In genomic region chr1:151898519-151898991, GRCh38 we compare ENCODE assay signal across 11 cellular contexts. TPM values are rescaled to one million over a fixed set of nuclear protein-coding genes. Genes with fewer than 3 reads are reported as not detected.
DNase-seq lines count a peak whose midpoint lies in the region; ATAC-seq, FAIRE-seq and TF ChIP-seq lines count a peak whose summit lies in the region.
"Had no signal": no experiment of that assay in that cellular context is flagged by ENCODE, and none has a peak within 500 bp of the region (broad histone marks: within the 10 kb centered on the region; RNA-seq: fewer than 3 reads in every experiment).

No MANE protein-coding gene starts in this region.

- no peak overlapping the region for H3K23ac ChIP-seq in trophoblast cell (ENCODE audit: low read length)

- no peak overlapping the region for H4K12ac ChIP-seq in trophoblast cell (ENCODE audit: low read depth, low read length)

- H3K14ac ChIP-seq in trophoblast cell (ENCODE audit: low read length): no peak overlapping the region

- H3K18ac ChIP-seq in trophoblast cell (ENCODE audit: low read length): no peak overlapping the region

- peak; percentile 39; the same call in 2 of the 3 replicates for ATAC-seq in K562
- no peak for ATAC-seq in HG03571 (IDR thresholded peaks at IDR 0.05; ENCODE audit: unreplicated experiment)

- 66% methylated on average over 2 of the region's 2 CpGs for WGBS in K562 (ENCODE audit: insufficient coverage, low coverage, missing lambda C conversion rate)
- no CpG with 5 or more reads among the region's 2 CpGs for WGBS in trophoblast cell (ENCODE audit: extremely low coverage, insufficient coverage, insufficient read length)

- H3K27ac ChIP-seq in K562 (ENCODE audit: extremely low read depth, low read depth, low read length): peak overlapping the region; percentile 5; the same call in 1 of the 3 replicates
- no peak overlapping the region for H3K27ac ChIP-seq in trophoblast cell (ENCODE audit: low read depth, low read length)
- no peak overlapping the region for H3K27ac ChIP-seq in tibial artery
- H3K27ac ChIP-seq: cardiac muscle cell had no signal

- intact Hi-C loops in K562 (cut with micrococcal nuclease) (no loop called here), tibial artery (cut with DNase I; ENCODE audit: low total_unique reads) (no loop called here)

- in situ Hi-C loops in K562 (cut with MboI): no loop called here

- no peaks in the 10 kb centered on the region for H3K27me3 ChIP-seq in Loucy (ENCODE audit: insufficient read depth, low read length, poor library complexity, severe bottlenecking)
- H3K27me3 ChIP-seq in K562 (ENCODE audit: control insufficient read depth in 2 of 2, insufficient read depth in 2 of 2, low read length in 2 of 2): no peaks in the 10 kb centered on the region
- H3K27me3 ChIP-seq in trophoblast cell (ENCODE audit: insufficient read depth, low read length): no peaks in the 10 kb centered on the region
- no peaks in the 10 kb centered on the region for H3K27me3 ChIP-seq in tibial artery
- H3K27me3 ChIP-seq: cardiac muscle cell, heart right ventricle had no signal

- no peak overlapping the region for H2BK12ac ChIP-seq in trophoblast cell (ENCODE audit: low read length)

- H2BK120ac ChIP-seq in trophoblast cell (ENCODE audit: insufficient read depth, low read length, poor library complexity): no peak overlapping the region

- H3K9me2 ChIP-seq in Loucy (replicated peaks; ENCODE audit: low read depth, low read length): no peaks in the 10 kb centered on the region

- no TSS peak for BruUV-seq in K562 (replicated peaks; lab: Mats Ljungman, UMichigan)

- H3K4me2 ChIP-seq in Loucy (ENCODE audit: low read depth, low read length, poor library complexity, severe bottlenecking) (peak overlapping the region; percentile 47), K562 (ENCODE audit: insufficient read depth, low read length) (peak overlapping the region; percentile 34), trophoblast cell (ENCODE audit: low read length) (no peak overlapping the region)

- H3K9me1 ChIP-seq in K562 (ENCODE audit: control insufficient read depth, insufficient read depth, low read length): no peaks in the 10 kb centered on the region

- H2AFZ ChIP-seq in Loucy (ENCODE audit: low read length): no peak overlapping the region
- H2AFZ ChIP-seq in K562 (ENCODE audit: low read depth, low read length): 0 out of 2 replicates have a peak overlapping the region, but pooled peaks have one; percentile 32
- H2AFZ ChIP-seq in trophoblast cell (ENCODE audit: insufficient read depth, low read length, poor library complexity): no peak overlapping the region

- no peaks in the 10 kb centered on the region for H3F3A ChIP-seq in Loucy (ENCODE audit: low read depth)

- H3K79me2 ChIP-seq in Loucy (ENCODE audit: insufficient read depth, low read length) (no peaks in the 10 kb centered on the region), K562 (ENCODE audit: control insufficient read depth, insufficient read depth, low read length) (peaks cover 69% of the 10 kb centered on the region), trophoblast cell (ENCODE audit: control insufficient read depth, insufficient read depth, low read length, poor library complexity) (no peaks in the 10 kb centered on the region)

- TF ChIP-seq POLR2A in K562 (conservative IDR thresholded peaks at IDR 0.05): no peak

- DNase-seq in activated CD4-positive, alpha-beta T cell treated with anti-CD3 and anti-CD28 coated beads for 48 hours: peak; percentile 49
- DNase-seq in K562 (ENCODE audit: extremely low read depth in 1 of 4, low spot score in 3 of 4) (no peak), trophoblast cell (no peak), tibial artery (no peak)
- peak in 2 of 3 experiments; percentile 6 to 28 for DNase-seq in stimulated activated CD4-positive, alpha-beta T cell treated with anti-CD3 and anti-CD28 coated beads, TNF-alpha, amount 100 ng/mL, for 24 hours (ENCODE audit: low read depth in 3 of 3)
- DNase-seq: GDM1, naive B cell had no signal

- POLR2A ChIA-PET in K562 (lab: Yijun Ruan, JAX): interaction anchor here (0.6 to 4.1 kb wide), 5 partner anchors 10 to 33 kb away, joined by 3 to 21 read pairs (median 6); partner anchors contain the start of gene THEM4

- H3K9ac ChIP-seq in Loucy (ENCODE audit: low read depth, low read length, poor library complexity, severe bottlenecking): no peak overlapping the region
- H3K9ac ChIP-seq in K562 (ENCODE audit: insufficient read depth in 1 of 2, low read depth in 2 of 2, low read length in 2 of 2): no peak overlapping the region; a peak in 1 of 4 replicates
- no peak overlapping the region for H3K9ac ChIP-seq in trophoblast cell (ENCODE audit: low read length)

- no peaks in the 10 kb centered on the region for H4K20me1 ChIP-seq in Loucy (ENCODE audit: insufficient read depth, low read length, poor library complexity, severe bottlenecking)
- H4K20me1 ChIP-seq in K562 (replicated peaks; ENCODE audit: control insufficient read depth, insufficient read depth, low read length): no peaks in the 10 kb centered on the region

- H3K9me3 ChIP-seq in Loucy (ENCODE audit: insufficient read depth, low read depth, low read length) (no peaks in the 10 kb centered on the region; the same call in 1 of the 2 replicates), K562 (replicated peaks; ENCODE audit: control insufficient read depth, insufficient read depth, low read depth, low read length) (peaks cover 1% of the 10 kb centered on the region; the same call in 1 of the 2 replicates), trophoblast cell (ENCODE audit: insufficient read depth, low read depth, low read length) (no peaks in the 10 kb centered on the region), tibial artery (peaks cover 0 to 11% (median 5%) of the 10 kb centered on the region in 3 donors)

- H2AK5ac ChIP-seq in trophoblast cell (ENCODE audit: low read length): no peak overlapping the region

- H3K4me1 ChIP-seq in Loucy (ENCODE audit: insufficient read depth, low read length, poor library complexity, severe bottlenecking): peaks cover 13% of the 10 kb centered on the region
- H3K4me1 ChIP-seq in K562 (replicated peaks in 1 of 2; ENCODE audit: control insufficient read depth in 2 of 2, insufficient read depth in 2 of 2, low read length in 2 of 2): peaks cover 12 to 18% of the 10 kb centered on the region in 2 experiments
- no peaks in the 10 kb centered on the region for H3K4me1 ChIP-seq in trophoblast cell (ENCODE audit: control insufficient read depth in 1 of 2, insufficient read depth in 2 of 2, low read length in 2 of 2)
- H3K4me1 ChIP-seq in tibial artery: no peaks in the 10 kb centered on the region

- no peak overlapping the region for H3K4ac ChIP-seq in trophoblast cell (ENCODE audit: low read depth, low read length)

- H3K4me3 ChIP-seq in Loucy (ENCODE audit: low read length, poor library complexity, severe bottlenecking) (peak overlapping the region; percentile 2), K562 (no peak overlapping the region), trophoblast cell (ENCODE audit: low read depth, low read length) (no peak overlapping the region), tibial artery (no peak overlapping the region)
- H3K4me3 ChIP-seq: cardiac muscle cell, heart right ventricle had no signal

- TF ChIP-seq CTCF in Loucy (conservative IDR thresholded peaks at IDR 0.05; ENCODE audit: low read length): no peak
- TF ChIP-seq CTCF in K562 (IDR thresholded peaks at IDR 0.05 in 2 of 3, conservative IDR thresholded peaks at IDR 0.05 in 1 of 3; ENCODE audit: insufficient read depth in 2 of 3, low read depth in 1 of 3, low read length in 3 of 3): no peak
- TF ChIP-seq CTCF in tibial artery (IDR thresholded peaks at IDR 0.05): no peak

- TF ChIP-seq RAD21 in K562 (CRISPR knock-in tag; conservative IDR thresholded peaks at IDR 0.05 in 1 of 2, IDR thresholded peaks at IDR 0.05 in 1 of 2): no peak

- no peak for FAIRE-seq in K562 (lab: Jason Lieb, UNC)

- no peak overlapping the region for H2BK5ac ChIP-seq in trophoblast cell (ENCODE audit: low read depth, low read length, poor library complexity)

- CTCF ChIA-PET in K562 (lab: Yijun Ruan, JAX; ENCODE audit: low intra/inter-chr PET ratio): no interaction called here

- no peaks in the 10 kb centered on the region for H3K79me1 ChIP-seq in trophoblast cell (ENCODE audit: low read length)

- H4K8ac ChIP-seq in trophoblast cell (ENCODE audit: low read depth, low read length): no peak overlapping the region

- no peak for TF ChIP-seq EP300 in K562 (IDR thresholded peaks at IDR 0.05; ENCODE audit: low read length)

- H3K36me3 ChIP-seq in Loucy (ENCODE audit: insufficient read depth, low read length): no peaks in the 10 kb centered on the region
- H3K36me3 ChIP-seq in K562 (ENCODE audit: control insufficient read depth, insufficient read depth, low read length): peaks cover 38% of the 10 kb centered on the region
- H3K36me3 ChIP-seq in trophoblast cell (ENCODE audit: control insufficient read depth in 1 of 2, insufficient read depth in 2 of 2, low read length in 2 of 2): no peaks in the 10 kb centered on the region
- H3K36me3 ChIP-seq in tibial artery: peaks cover 12 to 15% (median 12%) of the 10 kb centered on the region in 3 donors

- no peak overlapping the region for H4K91ac ChIP-seq in trophoblast cell (ENCODE audit: low read depth, low read length)

RNA-seq across cellular contexts. Expression of gene THEM4, which starts 10.8 kb away (rescaled TPM):
- total RNA-seq in K562 (2011; cell fraction: chromatin; rRNA removed; ENCODE audit: low replicate concordance): 53.2 and 120 TPM in 2 replicates
- 23.0 and 26.2 TPM in 2 replicates for total RNA-seq in K562 (2011; cell fraction: nucleolus; rRNA removed)
- 66.9 and 102 TPM in 2 replicates for total RNA-seq in K562 (2011; cell fraction: nucleoplasm; rRNA removed)
- total RNA-seq in K562 (2014; rRNA removed): 24.5 and 25.2 TPM in 2 replicates
- 35.3 and 41.1 TPM in 2 replicates for total RNA-seq in K562 (2014; rRNA removed; fragmentation: Illumina TruSeq; extraction: Trizol)
- 39.3 and 39.7 TPM in 2 replicates for total RNA-seq in K562 (2015; rRNA removed; fragmentation: Illumina TruSeq; extraction: Trizol)
- total RNA-seq in K562 (2021): 25.5 and 27.4 TPM in 2 replicates
- 51.3 and 71.9 TPM in 2 replicates for polyA plus RNA-seq in K562 (2011; rRNA removed)
- 24.2 and 40.1 TPM in 2 replicates for polyA plus RNA-seq in K562 (2011; cell fraction: cytosol; rRNA removed)
- polyA plus RNA-seq in K562 (2011; cell fraction: nucleus; rRNA removed): 43.7 and 48.1 TPM in 2 replicates
- polyA plus RNA-seq in K562 (2012): 30.8 and 33.7 TPM in 2 replicates
- 45.7 and 48.3 TPM in 2 replicates for polyA plus RNA-seq in K562 (2014; fragmentation: Illumina TruSeq; extraction: Trizol)
- polyA plus RNA-seq in K562 (2014; fragmentation: Nextera tagmentation; extraction: Ambion mirVana): 10 to 100 TPM in 1 of 2 experiments, 1 to 10 TPM in 1; 8.6 to 12.5 TPM
- 46.1 and 48.7 TPM in 2 replicates for polyA plus RNA-seq in K562 (2014; rRNA removed)
- polyA minus RNA-seq in K562 (2011; rRNA and poly(A)+ RNA removed): 45.0 and 48.8 TPM in 2 replicates
- polyA minus RNA-seq in K562 (2011; cell fraction: cytosol; rRNA and poly(A)+ RNA removed): 16.4 and 20.0 TPM in 2 replicates
- 20.3 and 21.3 TPM in 2 replicates for polyA minus RNA-seq in K562 (2011; cell fraction: nucleus; rRNA and poly(A)+ RNA removed)
- polyA plus RNA-seq in trophoblast cell (2013): 5.0 and 5.5 TPM in 2 replicates

RNA-seq across cellular contexts. Expression of gene THEM5, which starts 45.0 kb away (rescaled TPM):
- not detected in 2 replicates for total RNA-seq in K562 (2011; cell fraction: chromatin; rRNA removed; ENCODE audit: low replicate concordance)
- not detected in 2 replicates for total RNA-seq in K562 (2011; cell fraction: nucleolus; rRNA removed)
- total RNA-seq in K562 (2011; cell fraction: nucleoplasm; rRNA removed): not detected in 2 replicates
- total RNA-seq in K562 (2014; rRNA removed) (not detected in 2 replicates), K562 (2014; rRNA removed; fragmentation: Illumina TruSeq; extraction: Trizol) (not detected in 2 replicates), K562 (2015; rRNA removed; fragmentation: Illumina TruSeq; extraction: Trizol) (not detected in 2 replicates), K562 (2021) (not detected in 2 replicates)
- polyA plus RNA-seq in K562 (2011; rRNA removed) (not detected in 2 replicates), K562 (2014; fragmentation: Illumina TruSeq; extraction: Trizol) (not detected in 2 replicates), K562 (2014; fragmentation: Nextera tagmentation; extraction: Ambion mirVana) (not detected), K562 (2014; rRNA removed) (not detected in 2 replicates)
- not detected in 2 replicates for polyA plus RNA-seq in K562 (2011; cell fraction: cytosol; rRNA removed)
- not detected in 2 replicates for polyA plus RNA-seq in K562 (2011; cell fraction: nucleus; rRNA removed)
- polyA plus RNA-seq in K562 (2012): not detected in 2 replicates
- not detected in 2 replicates for polyA minus RNA-seq in K562 (2011; rRNA and poly(A)+ RNA removed)
- polyA minus RNA-seq in K562 (2011; cell fraction: cytosol; rRNA and poly(A)+ RNA removed): not detected in 2 replicates
- not detected in 2 replicates for polyA minus RNA-seq in K562 (2011; cell fraction: nucleus; rRNA and poly(A)+ RNA removed)
- polyA plus RNA-seq in trophoblast cell (2013): 9.2 and 11.3 TPM in 2 replicates
- total RNA-seq: cardiac muscle cell had no signal
- polyA plus RNA-seq: cardiac muscle cell, heart right ventricle had no signal

RNA-seq across cellular contexts. Expression of gene C2CD4D, which starts 58.9 kb away (rescaled TPM):
- total RNA-seq in K562 (2011; cell fraction: chromatin; rRNA removed; ENCODE audit: low replicate concordance): not detected in 2 replicates
- total RNA-seq in K562 (2011; cell fraction: nucleolus; rRNA removed): not detected in 2 replicates
- not detected in 2 replicates for total RNA-seq in K562 (2011; cell fraction: nucleoplasm; rRNA removed)
- total RNA-seq in K562 (2014; rRNA removed) (not detected in 2 replicates), K562 (2014; rRNA removed; fragmentation: Illumina TruSeq; extraction: Trizol) (not detected in 2 replicates), K562 (2015; rRNA removed; fragmentation: Illumina TruSeq; extraction: Trizol) (not detected in 2 replicates), K562 (2021) (not detected in 2 replicates)
- polyA plus RNA-seq in K562 (2011; rRNA removed) (not detected in 2 replicates), K562 (2014; fragmentation: Illumina TruSeq; extraction: Trizol) (not detected in 2 replicates), K562 (2014; fragmentation: Nextera tagmentation; extraction: Ambion mirVana) (not detected), K562 (2014; rRNA removed) (not detected in 2 replicates)
- polyA plus RNA-seq in K562 (2011; cell fraction: cytosol; rRNA removed): not detected in 2 replicates
- polyA plus RNA-seq in K562 (2011; cell fraction: nucleus; rRNA removed): not detected in 2 replicates
- polyA plus RNA-seq in K562 (2012): not detected in 2 replicates
- not detected in 2 replicates for polyA minus RNA-seq in K562 (2011; rRNA and poly(A)+ RNA removed)
- not detected in 2 replicates for polyA minus RNA-seq in K562 (2011; cell fraction: cytosol; rRNA and poly(A)+ RNA removed)
- not detected in 2 replicates for polyA minus RNA-seq in K562 (2011; cell fraction: nucleus; rRNA and poly(A)+ RNA removed)
- polyA plus RNA-seq in trophoblast cell (2013): 1.8 and 2.0 TPM in 2 replicates
- total RNA-seq: cardiac muscle cell, heart right ventricle had no signal

Comparison
In these comparisons a context has a peak if more than half of its experiments do, and no peak if none do; other contexts are left out.
1. DNase-seq: peak in activated CD4-positive, alpha-beta T cell treated with anti-CD3 and anti-CD28 coated beads for 48 hours (single experiment) and stimulated activated CD4-positive, alpha-beta T cell treated with anti-CD3 and anti-CD28 coated beads, TNF-alpha, amount 100 ng/mL, for 24 hours (2 of 3); none in K562 (0 of 4), trophoblast cell (0 of 2) and tibial artery (0 of 2).